18 cellular contexts compared by ENCODE assay signal in the genomic region with DNA sequence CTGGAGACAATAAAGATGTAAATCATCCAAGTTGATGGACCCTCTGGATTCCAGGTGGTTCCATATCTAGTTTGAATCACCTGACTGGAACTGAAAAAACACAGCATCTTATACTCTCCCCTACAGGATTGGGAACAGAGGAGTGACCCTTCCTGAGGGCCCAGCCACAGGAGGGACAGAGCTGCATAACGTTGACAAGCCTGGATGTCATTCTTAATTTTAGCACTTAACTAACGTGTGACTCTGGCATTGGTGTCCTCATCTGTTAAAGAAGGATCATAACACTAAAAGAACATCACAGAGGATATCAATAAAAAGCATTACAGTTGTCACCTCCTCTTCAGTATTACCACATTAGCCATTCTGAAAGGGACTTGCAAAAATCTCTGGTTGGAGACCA. TPM values are rescaled to one million over a fixed set of nuclear protein-coding genes. Genes with fewer than 3 reads are reported as not detected.
DNase-seq lines count a peak whose midpoint lies in the region; ATAC-seq and TF ChIP-seq lines count a peak whose summit lies in the region.
"Had no signal": no experiment of that assay in that cellular context is flagged by ENCODE, and none has a peak within 500 bp of the region (broad histone marks: within the 10 kb centered on the region; RNA-seq: fewer than 3 reads in every experiment).

No MANE protein-coding gene starts in this region.

- TF ChIP-seq CTCF in psoas muscle (IDR thresholded peaks at IDR 0.05), result no peak
- no peak for TF ChIP-seq CTCF in BE2C (IDR thresholded peaks at IDR 0.05; ENCODE audit: low read depth, low read length)

- peak; percentile 40 for DNase-seq in activated CD4-positive, alpha-beta T cell treated with anti-CD3 and anti-CD28 coated beads, Interleukin-2, amount 10 ng/mL, durations not matched to agents 24 days and 14 days
- DNase-seq in activated CD4-positive, alpha-beta T cell treated with anti-CD3 and anti-CD28 coated beads, Interleukin-2, amount 10 ng/mL, durations not matched to agents 7 days and 5 days, result no peak
- DNase-seq in SK-N-DZ (ENCODE audit: low spot score) (peak; percentile 3), psoas muscle (no peak), BE2C (no peak)
- DNase-seq: 8988T; ACHN; Caco-2; Calu3; CD4-positive, alpha-beta T cell; CD8-positive, alpha-beta T cell; DMS79 treated with DMSO at 0.1 percent for 48 hours; GF-D8 had no signal

- intact Hi-C loops in activated CD4-positive, alpha-beta T cell treated with anti-CD3 and anti-CD28 coated beads, Interleukin-2, amount 10 ng/mL, durations not matched to agents 24 days and 14 days (cut with micrococcal nuclease), result no loop called here
- intact Hi-C loops in psoas muscle (cut with DNase I), result no loop called here

- H3K27me3 ChIP-seq in psoas muscle (ENCODE audit: insufficient read depth in 3 of 3, low read length in 2 of 3), result no peaks in the 10 kb centered on the region
- H3K27me3 ChIP-seq in BE2C, result no peaks in the 10 kb centered on the region
- H3K27me3 ChIP-seq: BLaER1 treated with 17β-estradiol and CSF1 and Interleukin-3, amounts not matched to agents 10 nM and 100 nM had no signal

- H3K27me3 Mint-ChIP-seq in activated CD4-positive, alpha-beta T cell treated with anti-CD3 and anti-CD28 coated beads, Interleukin-2, amount 10 ng/mL, durations not matched to agents 24 days and 14 days, result peaks cover 13% of the 10 kb centered on the region
- peaks cover 10% of the 10 kb centered on the region for H3K27me3 Mint-ChIP-seq in activated CD4-positive, alpha-beta T cell treated with anti-CD3 and anti-CD28 coated beads, Interleukin-2, amount 10 ng/mL, durations not matched to agents 7 days and 5 days
- H3K27me3 Mint-ChIP-seq: CD4-positive, alpha-beta T cell had no signal

- H3K4me3 Mint-ChIP-seq in activated CD4-positive, alpha-beta T cell treated with anti-CD3 and anti-CD28 coated beads, Interleukin-2, amount 10 ng/mL, durations not matched to agents 24 days and 14 days, result no peak overlapping the region
- H3K4me3 Mint-ChIP-seq in activated CD4-positive, alpha-beta T cell treated with anti-CD3 and anti-CD28 coated beads, Interleukin-2, amount 10 ng/mL, durations not matched to agents 7 days and 5 days, result no peak overlapping the region
- H3K4me3 Mint-ChIP-seq: CD4-positive, alpha-beta T cell; CD8-positive, alpha-beta T cell had no signal

- H3K36me3 Mint-ChIP-seq in activated CD4-positive, alpha-beta T cell treated with anti-CD3 and anti-CD28 coated beads, Interleukin-2, amount 10 ng/mL, durations not matched to agents 24 days and 14 days (ENCODE audit: low read depth), result no peaks in the 10 kb centered on the region
- H3K36me3 Mint-ChIP-seq in activated CD4-positive, alpha-beta T cell treated with anti-CD3 and anti-CD28 coated beads, Interleukin-2, amount 10 ng/mL, durations not matched to agents 7 days and 5 days (ENCODE audit: low read depth), result no peaks in the 10 kb centered on the region
- H3K36me3 Mint-ChIP-seq: CD8-positive, alpha-beta T cell had no signal

- H3K36me3 ChIP-seq in psoas muscle (ENCODE audit: insufficient read depth in 1 of 2, low read depth in 1 of 2), result no peaks in the 10 kb centered on the region
- no peaks in the 10 kb centered on the region for H3K36me3 ChIP-seq in BE2C
- H3K36me3 ChIP-seq: BLaER1 treated with 17β-estradiol and CSF1 and Interleukin-3, amounts not matched to agents 10 nM and 100 nM had no signal

- H3K4me3 ChIP-seq in psoas muscle (no peak overlapping the region), BE2C (ENCODE audit: low read depth, low read length) (no peak overlapping the region)
- H3K4me3 ChIP-seq: BLaER1 treated with 17β-estradiol and CSF1 and Interleukin-3, amounts not matched to agents 10 nM and 100 nM had no signal

- no peaks in the 10 kb centered on the region for H3K4me1 Mint-ChIP-seq in activated CD4-positive, alpha-beta T cell treated with anti-CD3 and anti-CD28 coated beads, Interleukin-2, amount 10 ng/mL, durations not matched to agents 24 days and 14 days
- no peaks in the 10 kb centered on the region for H3K4me1 Mint-ChIP-seq in activated CD4-positive, alpha-beta T cell treated with anti-CD3 and anti-CD28 coated beads, Interleukin-2, amount 10 ng/mL, durations not matched to agents 7 days and 5 days

- H3K9me3 Mint-ChIP-seq in activated CD4-positive, alpha-beta T cell treated with anti-CD3 and anti-CD28 coated beads, Interleukin-2, amount 10 ng/mL, durations not matched to agents 24 days and 14 days, result peaks cover 3% of the 10 kb centered on the region
- H3K9me3 Mint-ChIP-seq in activated CD4-positive, alpha-beta T cell treated with anti-CD3 and anti-CD28 coated beads, Interleukin-2, amount 10 ng/mL, durations not matched to agents 7 days and 5 days, result peaks cover 10% of the 10 kb centered on the region

- ATAC-seq in psoas muscle (peak; percentile 33 to 82 (median 72)), GM18517 (IDR thresholded peaks at IDR 0.05; ENCODE audit: unreplicated experiment) (no peak)
- ATAC-seq: CD8-positive, alpha-beta T cell had no signal

- no peak overlapping the region for H3K27ac Mint-ChIP-seq in activated CD4-positive, alpha-beta T cell treated with anti-CD3 and anti-CD28 coated beads, Interleukin-2, amount 10 ng/mL, durations not matched to agents 24 days and 14 days
- no peak overlapping the region for H3K27ac Mint-ChIP-seq in activated CD4-positive, alpha-beta T cell treated with anti-CD3 and anti-CD28 coated beads, Interleukin-2, amount 10 ng/mL, durations not matched to agents 7 days and 5 days
- H3K27ac Mint-ChIP-seq: CD4-positive, alpha-beta T cell; CD8-positive, alpha-beta T cell had no signal

- H3K9me3 ChIP-seq in psoas muscle (peaks cover 8% of the 10 kb centered on the region), BE2C (no peaks in the 10 kb centered on the region; the same call in 1 of the 2 replicates)

- H3K4me1 ChIP-seq in psoas muscle (no peaks in the 10 kb centered on the region), BE2C (peaks cover 6% of the 10 kb centered on the region)
- H3K4me1 ChIP-seq: BLaER1 treated with 17β-estradiol and CSF1 and Interleukin-3, amounts not matched to agents 10 nM and 100 nM; Caco-2 had no signal

- CTCF ChIA-PET in activated CD4-positive, alpha-beta T cell treated with anti-CD3 and anti-CD28 coated beads, Interleukin-2, amount 10 ng/mL, durations not matched to agents 7 days and 5 days (lab: Charles Lee), result no interaction called here

- H3K27ac ChIP-seq in psoas muscle, result no peak overlapping the region
- H3K27ac ChIP-seq: BLaER1 treated with 17β-estradiol and CSF1 and Interleukin-3, amounts not matched to agents 10 nM and 100 nM; C4-2B had no signal

- POLR2A ChIA-PET in activated CD4-positive, alpha-beta T cell treated with anti-CD3 and anti-CD28 coated beads, Interleukin-2, amount 10 ng/mL, durations not matched to agents 7 days and 5 days (lab: Charles Lee), result no interaction called here

- WGBS in psoas muscle, 3 donors, result 26 to 42% (median 29%) methylated on average over 2 of the region's 2 CpGs

RNA-seq across cellular contexts. Expression of a gene that starts 47.7 kb away (rescaled TPM):
- total RNA-seq in activated CD4-positive, alpha-beta T cell treated with anti-CD3 and anti-CD28 coated beads, Interleukin-2, amount 10 ng/mL, durations not matched to agents 24 days and 14 days, result 0.14 and 0.30 TPM in 2 replicates
- 1 to 10 TPM in 1 of 2 experiments, under 1 TPM in 1; 0.72 to 1.1 TPM for total RNA-seq in activated CD4-positive, alpha-beta T cell treated with anti-CD3 and anti-CD28 coated beads, Interleukin-2, amount 10 ng/mL, durations not matched to agents 7 days and 5 days
- polyA plus RNA-seq in SK-N-DZ (2014; cell fraction: cytosol; rRNA removed), result 11.4 and 14.4 TPM in 2 replicates
- polyA plus RNA-seq in SK-N-DZ (2014; cell fraction: nucleus; rRNA removed), result 7.1 and 10.5 TPM in 2 replicates
- 100 to 1,000 TPM in 1 of 4 donors, 10 to 100 TPM in 3; 37.4 to 147 (median 77.1) TPM for total RNA-seq in psoas muscle
- 10 to 100 TPM in 1 of 3 donors, 1 to 10 TPM in 2; 4.8 to 18.2 (median 6.2) TPM for polyA plus RNA-seq in psoas muscle
- polyA plus RNA-seq in BE2C (2012; ENCODE audit: insufficient read depth, insufficient read length, low read depth), result 6.8 TPM
- total RNA-seq: CD4-positive, alpha-beta T cell; CD8-positive, alpha-beta T cell had no signal
- polyA plus RNA-seq: AG04450, BJ had no signal

Comparison
In these comparisons a context has a peak if more than half of its experiments do, and no peak if none do; other contexts are left out.
1. DNase-seq: peak in activated CD4-positive, alpha-beta T cell treated with anti-CD3 and anti-CD28 coated beads, Interleukin-2, amount 10 ng/mL, durations not matched to agents 24 days and 14 days (single experiment) and SK-N-DZ (single experiment); none in activated CD4-positive, alpha-beta T cell treated with anti-CD3 and anti-CD28 coated beads, Interleukin-2, amount 10 ng/mL, durations not matched to agents 7 days and 5 days (single experiment), psoas muscle (0 of 2) and BE2C (single experiment).
2. RNA of a gene that starts 47.7 kb away (total RNA-seq): 37.4 to 147 TPM in psoas muscle; 0.72 to 1.1 TPM in activated CD4-positive, alpha-beta T cell treated with anti-CD3 and anti-CD28 coated beads, Interleukin-2, amount 10 ng/mL, durations not matched to agents 7 days and 5 days and 0.14 to 0.30 TPM in activated CD4-positive, alpha-beta T cell treated with anti-CD3 and anti-CD28 coated beads, Interleukin-2, amount 10 ng/mL, durations not matched to agents 24 days and 14 days; every median in the first group is over 10 times any median in the second.